Comparison of ENCODE assay signal across 27 cellular contexts in genomic region chr9:86767373-86767772, GRCh38.
A peak's percentile ranks its signal among the peaks of the same experiment; 100 is the strongest.
DNase-seq lines count a peak whose midpoint lies in the region; ATAC-seq, FAIRE-seq and TF ChIP-seq lines count a peak whose summit lies in the region.
"Had no signal": no experiment of that assay in that cellular context is flagged by ENCODE, and none has a peak within 500 bp of the region (broad histone marks: within the 10 kb centered on the region; RNA-seq: fewer than 3 reads in every experiment).

No MANE protein-coding gene starts in this region.

- no peaks in the 10 kb centered on the region for H3K79me2 ChIP-seq in astrocyte (ENCODE audit: insufficient read depth, low read length)

- H3K27ac ChIP-seq in astrocyte (ENCODE audit: low read depth, low read length) (peak overlapping the region; percentile 50), epithelial cell of prostate (peak overlapping the region; percentile 22), pancreas (peak overlapping the region in 3 of 4 donors; percentile 30 to 47 (median 44))
- H3K27ac ChIP-seq: adrenal gland, HL-60, right lobe of liver, stomach, thyroid gland had no signal

- H3K27ac Mint-ChIP-seq in astrocyte (ENCODE audit: unreplicated experiment) = peak overlapping the region; percentile 70
- H3K27ac Mint-ChIP-seq: activated CD4-positive, alpha-beta memory T cell treated with anti-CD3 and anti-CD28 coated beads, Interleukin-2, amount 10 ng/mL, durations not matched to agents 7 days and 5 days; activated naive CD4-positive, alpha-beta T cell treated with anti-CD3 and anti-CD28 coated beads for 36 hours; activated T-helper 1 cell treated with anti-CD3 and anti-CD28 coated beads, Interleukin-12 subunit alpha, Interleukin-12 subunit beta, Interleukin-2, Interleukin-4 antibody, amounts not matched to agents 30 ng/mL and 10 ng/mL and 1 ng/mL, durations not matched to agents 14 hours and 24 hours and 36 hours; CD4-positive, alpha-beta T cell; T-helper 17 cell had no signal

- intact Hi-C loops in pancreas (cut with DNase I) = no loop called here

- H3K9ac ChIP-seq in astrocyte (ENCODE audit: low read length) = no peak overlapping the region
- H3K9ac ChIP-seq: SK-N-SH had no signal

- H3K4me3 ChIP-seq in astrocyte (ENCODE audit: insufficient read depth, low read depth, low read length) = no peak overlapping the region
- H3K4me3 ChIP-seq in pancreas = no peak overlapping the region
- H3K4me3 ChIP-seq: adrenal gland, right lobe of liver, stomach, thyroid gland had no signal

- FAIRE-seq in astrocyte (lab: Jason Lieb, UNC) (no peak), pancreas (lab: Jason Lieb, UNC) (no peak)
- FAIRE-seq: bronchial epithelial cell, GM19239, H1, kidney had no signal

- no peak overlapping the region for H2AFZ ChIP-seq in astrocyte (ENCODE audit: low read depth, low read length)

- H4K20me1 ChIP-seq in astrocyte (ENCODE audit: insufficient read depth, low read length) = no peaks in the 10 kb centered on the region

- H3K9me3 Mint-ChIP-seq in astrocyte (ENCODE audit: unreplicated experiment) = peaks cover 7% of the 10 kb centered on the region
- H3K9me3 Mint-ChIP-seq: activated CD4-positive, alpha-beta memory T cell treated with anti-CD3 and anti-CD28 coated beads, Interleukin-2, amount 10 ng/mL, durations not matched to agents 7 days and 5 days; activated naive CD4-positive, alpha-beta T cell treated with anti-CD3 and anti-CD28 coated beads for 36 hours; activated T-helper 1 cell treated with anti-CD3 and anti-CD28 coated beads, Interleukin-12 subunit alpha, Interleukin-12 subunit beta, Interleukin-2, Interleukin-4 antibody, amounts not matched to agents 30 ng/mL and 10 ng/mL and 1 ng/mL, durations not matched to agents 14 hours and 24 hours and 36 hours; CD4-positive, alpha-beta T cell had no signal

- peaks cover 15% of the 10 kb centered on the region for H3K4me1 Mint-ChIP-seq in astrocyte (ENCODE audit: low read depth, unreplicated experiment)
- H3K4me1 Mint-ChIP-seq: activated CD4-positive, alpha-beta memory T cell treated with anti-CD3 and anti-CD28 coated beads, Interleukin-2, amount 10 ng/mL, durations not matched to agents 7 days and 5 days; T-helper 17 cell had no signal

- DNase-seq in EH (ENCODE audit: low read depth) (peak; percentile 20), astrocyte (ENCODE audit: low read depth) (peak; percentile 42), epithelial cell of prostate (ENCODE audit: low read depth, low spot score) (no peak), pancreas (no peak), T-helper 2 cell (no peak), SK-N-DZ (ENCODE audit: low spot score) (no peak), ureter (ENCODE audit: low spot score) (no peak), NCI-H1417 (lab: John Stamatoyannopoulos, UW) (no peak)
- DNase-seq: activated CD4-positive, alpha-beta memory T cell treated with anti-CD3 and anti-CD28 coated beads, Interleukin-2, amount 10 ng/mL, durations not matched to agents 7 days and 5 days; activated CD8-positive, alpha-beta memory T cell treated with anti-CD3 and anti-CD28 coated beads, Interleukin-2, amount 50 U/mL, for 48 hours; activated naive CD4-positive, alpha-beta T cell treated with anti-CD3 and anti-CD28 coated beads for 36 hours; CD4-positive, alpha-beta T cell; NCI-H446 treated with DMSO at 0.1 percent for 48 hours; RPMI8226; SK-N-SH; stimulated activated CD4-positive, alpha-beta T cell treated with anti-CD3 and anti-CD28 coated beads, Interleukin-4, amount 100 ng/mL, for 1 hour; stomach; T-helper 17 cell; thyroid gland had no signal

- H3K36me3 ChIP-seq in astrocyte (ENCODE audit: insufficient read depth, low read length) (no peaks in the 10 kb centered on the region), pancreas (no peaks in the 10 kb centered on the region)
- H3K36me3 ChIP-seq: adrenal gland, right lobe of liver, stomach, thyroid gland had no signal

- TF ChIP-seq CTCF in astrocyte (IDR thresholded peaks at IDR 0.05; ENCODE audit: insufficient read depth, low read depth, low read length) = no peak
- TF ChIP-seq CTCF in pancreas (IDR thresholded peaks at IDR 0.05) = no peak

- H3K36me3 Mint-ChIP-seq in astrocyte (ENCODE audit: low read depth, unreplicated experiment) = peaks cover 3% of the 10 kb centered on the region

- H3K27me3 Mint-ChIP-seq in astrocyte (ENCODE audit: low read depth, unreplicated experiment) = peaks cover 3% of the 10 kb centered on the region
- H3K27me3 Mint-ChIP-seq: activated CD4-positive, alpha-beta memory T cell treated with anti-CD3 and anti-CD28 coated beads, Interleukin-2, amount 10 ng/mL, durations not matched to agents 7 days and 5 days; T-helper 17 cell had no signal

- ATAC-seq in pancreas = peak in 2 of 4 donors; percentile 26 to 33

- no peaks in the 10 kb centered on the region for H3K27me3 ChIP-seq in astrocyte (ENCODE audit: insufficient read depth, low read length)
- no peaks in the 10 kb centered on the region for H3K27me3 ChIP-seq in pancreas
- H3K27me3 ChIP-seq: adrenal gland, right lobe of liver, stomach, thyroid gland had no signal

- peaks cover 14% of the 10 kb centered on the region for H3K4me1 ChIP-seq in astrocyte (ENCODE audit: insufficient read depth, low read length)
- no peaks in the 10 kb centered on the region for H3K4me1 ChIP-seq in pancreas
- H3K4me1 ChIP-seq: adrenal gland, right lobe of liver, stomach, thyroid gland had no signal

- 58 to 59% methylated on average over 4 of the region's 4 CpGs for WGBS in pancreas, 2 donors

- H3K9me3 ChIP-seq in astrocyte (ENCODE audit: insufficient read depth, low read depth, low read length) = no peaks in the 10 kb centered on the region
- H3K9me3 ChIP-seq in pancreas = no peaks in the 10 kb centered on the region
- H3K9me3 ChIP-seq: adrenal gland, right lobe of liver, SK-N-SH, stomach, thyroid gland had no signal

- peak overlapping the region; percentile 29 for H3K4me2 ChIP-seq in astrocyte (ENCODE audit: low read length)
- H3K4me2 ChIP-seq: SK-N-SH had no signal

- no peak overlapping the region for H3K4me3 Mint-ChIP-seq in astrocyte (ENCODE audit: unreplicated experiment)
- H3K4me3 Mint-ChIP-seq: activated CD4-positive, alpha-beta memory T cell treated with anti-CD3 and anti-CD28 coated beads, Interleukin-2, amount 10 ng/mL, durations not matched to agents 7 days and 5 days; activated naive CD4-positive, alpha-beta T cell treated with anti-CD3 and anti-CD28 coated beads for 36 hours; activated T-helper 1 cell treated with anti-CD3 and anti-CD28 coated beads, Interleukin-12 subunit alpha, Interleukin-12 subunit beta, Interleukin-2, Interleukin-4 antibody, amounts not matched to agents 30 ng/mL and 10 ng/mL and 1 ng/mL, durations not matched to agents 14 hours and 24 hours and 36 hours; CD4-positive, alpha-beta T cell; T-helper 17 cell had no signal

Comparison
In these comparisons a context has a peak if more than half of its experiments do, and no peak if none do; other contexts are left out.
1. DNase-seq: peak in EH (single experiment) and astrocyte (single experiment); none in epithelial cell of prostate (single experiment), pancreas (0 of 6), T-helper 2 cell (0 of 5), SK-N-DZ (single experiment), ureter (single experiment) and NCI-H1417 (0 of 3).
2. Peak in every context shown above with its lines, with median percentiles within 50 percentile points of each other: H3K27ac ChIP-seq.